Comparison of ENCODE assay signal across 9 cellular contexts in genomic region chr2:241036964-241037421, GRCh38. TPM values are rescaled to one million over a fixed set of nuclear protein-coding genes. Genes with fewer than 3 reads are reported as not detected.
DNase-seq lines count a peak whose midpoint lies in the region; ATAC-seq, FAIRE-seq and TF ChIP-seq lines count a peak whose summit lies in the region.
"Had no signal": no experiment of that assay in that cellular context is flagged by ENCODE, and none has a peak within 500 bp of the region (broad histone marks: within the 10 kb centered on the region; RNA-seq: fewer than 3 reads in every experiment).

No MANE protein-coding gene starts in this region.

- H2BK5ac ChIP-seq in mesendoderm (ENCODE audit: low read length) = no peak overlapping the region

- no peak for FAIRE-seq in HepG2 (lab: Jason Lieb, UNC)

- no peak overlapping the region for H2AK5ac ChIP-seq in mesendoderm (ENCODE audit: low read length)

- no peak overlapping the region for H3K18ac ChIP-seq in mesendoderm (ENCODE audit: low read length)

- no TSS peak for BruUV-seq in HepG2 (replicated peaks; lab: Mats Ljungman, UMichigan)

- H3K4me3 Mint-ChIP-seq in T-helper 17 cell = peak overlapping the region; percentile 86

- no peak for TF ChIP-seq POLR2A in HepG2 (IDR thresholded peaks at IDR 0.05; ENCODE audit: insufficient read depth in 1 of 2, low read depth in 2 of 2, low read length in 2 of 2)

- H3K36me3 Mint-ChIP-seq in T-helper 17 cell (ENCODE audit: low read depth) = no peaks in the 10 kb centered on the region

- H3K23ac ChIP-seq in mesendoderm (ENCODE audit: low read length) = no peak overlapping the region

- no peaks in the 10 kb centered on the region for H3K79me1 ChIP-seq in mesendoderm (ENCODE audit: low read length)

- H3K36me3 ChIP-seq in ES-I3 (ENCODE audit: insufficient read depth, low read length) (no peaks in the 10 kb centered on the region), HepG2 (replicated peaks in 1 of 2; ENCODE audit: control insufficient read depth in 1 of 2, insufficient read depth in 2 of 2, low read length in 2 of 2) (no peaks in the 10 kb centered on the region), mesendoderm (ENCODE audit: control insufficient read depth, insufficient read depth, low read length) (no peaks in the 10 kb centered on the region)

- no peak overlapping the region for H4K5ac ChIP-seq in mesendoderm (ENCODE audit: low read length)

- DNase-seq in T-helper 17 cell = no peak
- no peak for DNase-seq in HepG2 (ENCODE audit: low spot score)
- DNase-seq in AG08395 (ENCODE audit: low spot score) = no peak
- DNase-seq in mesendoderm = no peak
- DNase-seq in NCI-H446 treated with DMSO at 0.1 percent for 48 hours (lab: John Stamatoyannopoulos, UW) = no peak
- no peak for DNase-seq in OCI-M1 (lab: John Stamatoyannopoulos, UW)
- DNase-seq: MV-4-11 had no signal

- no peak for TF ChIP-seq RAD21 in HepG2 (CRISPR knock-in tag; IDR thresholded peaks at IDR 0.05)

- no peak overlapping the region for H3K4ac ChIP-seq in mesendoderm (ENCODE audit: low read depth, low read length)

- intact Hi-C loops in HepG2 (cut with micrococcal nuclease; ENCODE audit: unreplicated experiment) = no loop called here

- no peak overlapping the region for H2BK120ac ChIP-seq in mesendoderm (ENCODE audit: low read depth, low read length)

- no peak overlapping the region for H2BK15ac ChIP-seq in mesendoderm (replicated peaks; ENCODE audit: low read depth)

- in situ Hi-C loops in HepG2 (cut with HindIII; ENCODE audit: extremely low pct_ligation_motif_present, low pct_unique_long_range_greater_than_20kb) = no loop called here

- TF ChIP-seq EP300 in HepG2 (IDR thresholded peaks at IDR 0.05; ENCODE audit: low read depth in 2 of 2, low read length in 2 of 2) (no peak), HepG2 (CRISPR knock-in tag; IDR thresholded peaks at IDR 0.05; ENCODE audit: borderline replicate concordance) (no peak)

- H3K4me1 ChIP-seq in ES-I3 (ENCODE audit: insufficient read depth, low read length) (no peaks in the 10 kb centered on the region), HepG2 (ENCODE audit: insufficient read depth, low read length) (peaks cover 20% of the 10 kb centered on the region), mesendoderm (ENCODE audit: control insufficient read depth, low read depth, low read length) (no peaks in the 10 kb centered on the region)

- ATAC-seq in GM21529 (IDR thresholded peaks at IDR 0.05; ENCODE audit: unreplicated experiment) (peak; percentile 46), T-helper 17 cell (peak; percentile 16), HepG2 (no peak)

- H3K9me3 ChIP-seq in ES-I3 (ENCODE audit: control insufficient read depth, insufficient read depth, low read length) (no peaks in the 10 kb centered on the region), T-helper 17 cell (ENCODE audit: control insufficient read depth, low read length, poor library complexity, severe bottlenecking) (no peaks in the 10 kb centered on the region), HepG2 (ENCODE audit: low read length) (no peaks in the 10 kb centered on the region)

- WGBS in HepG2 (ENCODE audit: low lambda C conversion rate) = 71% methylated on average over 12 of the region's 18 CpGs
- WGBS in mesendoderm (ENCODE audit: extremely low coverage, insufficient coverage, low lambda C conversion rate) = no CpG with 5 or more reads among the region's 18 CpGs

- POLR2A ChIA-PET in HepG2 (lab: Yijun Ruan, JAX) = no interaction called here

- CTCF ChIA-PET in HepG2 (lab: Yijun Ruan, JAX; ENCODE audit: low intra/inter-chr PET ratio, low total read pairs) = no interaction called here

- no peak overlapping the region for H2AFZ ChIP-seq in HepG2 (ENCODE audit: low read length)

- no peak overlapping the region for H3K27ac ChIP-seq in HepG2 (ENCODE audit: extremely low read length, insufficient read depth, low read length)
- no peak overlapping the region for H3K27ac ChIP-seq in mesendoderm (ENCODE audit: low read depth, low read length)

- TF ChIP-seq CTCF in HepG2 (CRISPR knock-in tag; IDR thresholded peaks at IDR 0.05) = no peak

- no peaks in the 10 kb centered on the region; the same call in 1 of the 2 replicates for H4K20me1 ChIP-seq in HepG2 (ENCODE audit: insufficient read depth, low read length)

- no peaks in the 10 kb centered on the region for H3K27me3 Mint-ChIP-seq in T-helper 17 cell

- H3K79me2 ChIP-seq in HepG2 (ENCODE audit: insufficient read depth, low read length) (no peaks in the 10 kb centered on the region), mesendoderm (ENCODE audit: control insufficient read depth, insufficient read depth, low read length) (no peaks in the 10 kb centered on the region)

- peak overlapping the region; percentile 88 for H3K27ac Mint-ChIP-seq in T-helper 17 cell

- H4K8ac ChIP-seq in mesendoderm (ENCODE audit: low read depth, low read length) = no peak overlapping the region

- H3K4me3 ChIP-seq in HepG2 (replicated peaks in 1 of 3; ENCODE audit: insufficient read depth in 1 of 3, low read depth in 2 of 3, low read length in 3 of 3) (peak overlapping the region in 1 of 3 experiments; percentile 33; a peak in 1 of 6 replicates), mesendoderm (ENCODE audit: low read length) (no peak overlapping the region)

- H3K9ac ChIP-seq in ES-I3 (ENCODE audit: low read depth, low read length) (peak overlapping the region; percentile 26; the same call in 1 of the 2 replicates), HepG2 (ENCODE audit: insufficient read depth, low read depth, low read length) (no peak overlapping the region), mesendoderm (ENCODE audit: low read length) (no peak overlapping the region)

- H3K27me3 ChIP-seq in HepG2 (ENCODE audit: control insufficient read depth in 1 of 2, insufficient read depth in 2 of 2, low read length in 2 of 2) = peaks cover 2 to 23% of the 10 kb centered on the region in 2 experiments; a peak in 3 of 5 replicates
- no peaks in the 10 kb centered on the region for H3K27me3 ChIP-seq in mesendoderm (ENCODE audit: insufficient read depth, low read length, poor library complexity)

- no peak overlapping the region for H3K56ac ChIP-seq in mesendoderm (ENCODE audit: low read length)

- H3K4me2 ChIP-seq in HepG2 (ENCODE audit: low read depth, low read length) (0 out of 2 replicates have a peak overlapping the region, but pooled peaks have one; percentile 46), mesendoderm (ENCODE audit: low read length) (no peak overlapping the region)

- H3K4me1 Mint-ChIP-seq in T-helper 17 cell = peaks cover 19% of the 10 kb centered on the region

TF ChIP-seq in HepG2, 621 proteins besides CTCF, POLR2A, EP300 and RAD21 (continues in another document):
- no peak for TF ChIP-seq NFE2L1 (CRISPR knock-in tag; IDR thresholded peaks at IDR 0.05; ENCODE audit: borderline replicate concordance)
- TF ChIP-seq ZNF547 (CRISPR knock-in tag; IDR thresholded peaks at IDR 0.05) = 0 out of 2 replicates have a peak, but pooled peaks have one; percentile 59
- TF ChIP-seq ZNF883 (CRISPR knock-in tag; IDR thresholded peaks at IDR 0.05; ENCODE audit: not compliant biosample characterization) = peak; percentile 26

RNA-seq across cellular contexts. Expression of gene SNED1, which starts 38.6 kb away (rescaled TPM):
- total RNA-seq in T-helper 17 cell (10 to 100 TPM; 42.0 to 72.1 TPM), HepG2 (2016; rRNA removed; fragmentation: Illumina TruSeq; extraction: Trizol) (0.15 TPM in 1 of 2 replicates, not detected in the other)
- total RNA-seq in HepG2 (2016; cell fraction: cytosol; rRNA removed; fragmentation: Illumina TruSeq; extraction: Trizol; ENCODE audit: low read depth) = 0.09 and 0.10 TPM in 2 replicates
- total RNA-seq in HepG2 (2016; cell fraction: insoluble cytoplasmic fraction; rRNA removed; fragmentation: Illumina TruSeq; extraction: Trizol) = 0.03 and 0.26 TPM in 2 replicates
- 0.10 and 0.12 TPM in 2 replicates for total RNA-seq in HepG2 (2016; cell fraction: membrane; rRNA removed; fragmentation: Illumina TruSeq; extraction: Trizol)
- 0.13 and 0.62 TPM in 2 replicates for total RNA-seq in HepG2 (2016; cell fraction: nucleus; rRNA removed; fragmentation: Illumina TruSeq; extraction: Trizol)
- polyA plus RNA-seq in HepG2 (2011; rRNA removed) = 0.35 and 0.65 TPM in 2 replicates
- polyA plus RNA-seq in HepG2 (2011; cell fraction: cytosol; rRNA removed) = 0.06 and 0.32 TPM in 2 replicates
- 1.2 and 1.4 TPM in 2 replicates for polyA plus RNA-seq in HepG2 (2011; cell fraction: nucleus; rRNA removed)
- polyA plus RNA-seq in HepG2 (2012) = 0.31 and 0.46 TPM in 2 replicates
- polyA plus RNA-seq in HepG2 (2016; cell fraction: cytosol; fragmentation: Illumina TruSeq; extraction: Trizol; ENCODE audit: low read depth) = 0.03 and 0.10 TPM in 2 replicates
- polyA plus RNA-seq in HepG2 (2016; cell fraction: insoluble cytoplasmic fraction; fragmentation: Illumina TruSeq; extraction: Trizol; ENCODE audit: low read depth) = 0.04 and 0.24 TPM in 2 replicates
- 0.02 and 0.09 TPM in 2 replicates for polyA plus RNA-seq in HepG2 (2016; cell fraction: membrane; fragmentation: Illumina TruSeq; extraction: Trizol; ENCODE audit: low read depth)
- polyA plus RNA-seq in HepG2 (2016; cell fraction: nucleus; fragmentation: Illumina TruSeq; extraction: Trizol; ENCODE audit: insufficient read depth, low read depth) = 0.19 and 1.7 TPM in 2 replicates
- 0.96 and 3.2 TPM in 2 replicates for polyA minus RNA-seq in HepG2 (2011; rRNA and poly(A)+ RNA removed; ENCODE audit: low replicate concordance)
- 0.44 and 0.79 TPM in 2 replicates for polyA minus RNA-seq in HepG2 (2011; cell fraction: cytosol; rRNA and poly(A)+ RNA removed)
- polyA minus RNA-seq in HepG2 (2011; cell fraction: nucleus; rRNA and poly(A)+ RNA removed) = 0.52 and 0.99 TPM in 2 replicates
- 0.17 TPM for polyA plus RNA-seq in mesendoderm (2013, experiment 1 of 2)
- polyA plus RNA-seq in mesendoderm (2013, experiment 2 of 2) = 0.21 TPM

Comparison
In these comparisons a context has a peak if more than half of its experiments do, and no peak if none do; other contexts are left out.
1. RNA of gene SNED1, which starts 38.6 kb away (total RNA-seq): 42.0 to 72.1 TPM in T-helper 17 cell; 0.03 to 0.62 TPM in HepG2; every median in the first group is over 10 times any median in the second.